In the genomic region with DNA sequence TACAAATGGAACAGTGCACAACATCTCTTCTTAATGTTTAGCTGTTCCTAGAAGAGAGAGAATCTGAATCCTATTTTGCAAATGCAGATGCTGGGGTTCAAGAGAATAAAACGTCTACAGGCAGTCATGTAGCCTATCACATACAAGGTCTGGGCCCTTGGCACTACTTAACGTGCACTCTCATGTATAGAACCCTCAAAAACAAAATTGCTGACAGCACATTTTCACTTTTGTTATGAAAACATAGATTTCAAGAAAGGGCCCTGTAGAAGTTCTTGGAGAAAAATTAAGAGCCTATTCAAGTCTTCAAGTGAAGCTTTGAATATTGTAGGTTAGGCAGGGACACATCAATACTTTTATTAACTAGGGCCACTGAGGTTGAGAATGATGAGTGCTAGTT, we compare ENCODE assay signal across 33 cellular contexts.
"Had no signal": no experiment of that assay in that cellular context is flagged by ENCODE, and none has a peak within 500 bp of the region (broad histone marks: within the 10 kb centered on the region; RNA-seq: fewer than 3 reads in every experiment).

No MANE protein-coding gene starts in this region.

- H3K9ac ChIP-seq: parathyroid adenoma had no signal

- H2AFZ ChIP-seq: parathyroid adenoma had no signal

- H3K9me3 ChIP-seq: esophagus squamous epithelium, heart right ventricle, mucosa of descending colon, neutrophil, suprapubic skin, transverse colon, upper lobe of right lung, uterus had no signal

- H3K27ac Mint-ChIP-seq: memory B cell; mesothelial cell of epicardium; naive B cell; natural killer cell treated with Interleukin-12 subunit alpha and Interleukin-12 subunit beta and Interleukin-15 and Interleukin-18, amount 100 ng/mL, for 72 hours; progenitor cell of endocrine pancreas had no signal

- H3K36me3 ChIP-seq: esophagus squamous epithelium, heart right ventricle, neutrophil, suprapubic skin, transverse colon, upper lobe of right lung, uterus had no signal

- ATAC-seq: heart right ventricle; left lobe of liver; mucosa of descending colon; natural killer cell treated with Interleukin-12 subunit alpha and Interleukin-12 subunit beta and Interleukin-15 and Interleukin-18, amount 100 ng/mL, for 72 hours; sciatic nerve; stimulated activated naive CD8-positive, alpha-beta T cell treated with anti-CD3 and anti-CD28 coated beads, Interleukin-15, amount 100 ng/mL, for 72 hours; upper lobe of right lung had no signal

- FAIRE-seq: kidney had no signal

- H3K4me1 Mint-ChIP-seq: memory B cell; naive B cell; stimulated activated naive CD8-positive, alpha-beta T cell treated with anti-CD3 and anti-CD28 coated beads, Interleukin-15, amount 100 ng/mL, for 72 hours had no signal

- H3K27me3 ChIP-seq: esophagus squamous epithelium, heart right ventricle, neutrophil, suprapubic skin, transverse colon, upper lobe of right lung, uterus had no signal

- H3K4me1 ChIP-seq: esophagus squamous epithelium, heart right ventricle, parathyroid adenoma, suprapubic skin, transverse colon, upper lobe of right lung, uterus had no signal

- H3K4me2 ChIP-seq: smooth muscle cell had no signal

- H3K4me3 Mint-ChIP-seq: memory B cell; mesothelial cell of epicardium; naive B cell; natural killer cell treated with Interleukin-12 subunit alpha and Interleukin-12 subunit beta and Interleukin-15 and Interleukin-18, amount 100 ng/mL, for 72 hours; neural crest cell; stimulated activated naive CD8-positive, alpha-beta T cell treated with anti-CD3 and anti-CD28 coated beads, Interleukin-15, amount 100 ng/mL, for 72 hours had no signal

- H3K27me3 Mint-ChIP-seq: stimulated activated naive CD8-positive, alpha-beta T cell treated with anti-CD3 and anti-CD28 coated beads, Interleukin-15, amount 100 ng/mL, for 72 hours had no signal

- H3K9me3 Mint-ChIP-seq: memory B cell; mesothelial cell of epicardium; naive B cell; natural killer cell treated with Interleukin-12 subunit alpha and Interleukin-12 subunit beta and Interleukin-15 and Interleukin-18, amount 100 ng/mL, for 72 hours; stimulated activated naive CD8-positive, alpha-beta T cell treated with anti-CD3 and anti-CD28 coated beads, Interleukin-15, amount 100 ng/mL, for 72 hours had no signal

- H3K4me3 ChIP-seq: coronary artery, esophagus squamous epithelium, heart right ventricle, lung, mucosa of descending colon, smooth muscle cell, suprapubic skin, transverse colon, upper lobe of right lung, uterus had no signal

- H3K79me2 ChIP-seq: parathyroid adenoma had no signal

- H3K27ac ChIP-seq: coronary artery, esophagus squamous epithelium, heart right ventricle, neutrophil, parathyroid adenoma, suprapubic skin, transverse colon, upper lobe of right lung, uterus had no signal

- H3K36me3 Mint-ChIP-seq: memory B cell; mesothelial cell of epicardium; naive B cell; natural killer cell treated with Interleukin-12 subunit alpha and Interleukin-12 subunit beta and Interleukin-15 and Interleukin-18, amount 100 ng/mL, for 72 hours had no signal

- DNase-seq: dermis blood vessel endothelial cell; effector memory CD4-positive, alpha-beta T cell; erythroblast; esophagus squamous epithelium; foreskin melanocyte; glutamatergic neuron; heart right ventricle; hippocampal formation; kidney; mucosa of descending colon; naive B cell; stimulated activated CD4-positive, alpha-beta T cell treated with anti-CD3 and anti-CD28 coated beads, Interleukin-12 subunit alpha, Interleukin-12 subunit beta, amount 100 ng/mL, for 4 hours; stimulated activated CD4-positive, alpha-beta T cell treated with anti-CD3 and anti-CD28 coated beads, Interleukin-1b, Interleukin-23, amount 100 ng/mL, for 48 hours; stimulated activated CD4-positive, alpha-beta T cell treated with anti-CD3 and anti-CD28 coated beads, Interleukin-4, amount 100 ng/mL, for 1 hour; stimulated activated CD8-positive, alpha-beta memory T cell treated with anti-CD3 and anti-CD28 coated beads, Interleukin-4, amount 100 ng/mL, for 48 hours; stimulated activated naive CD4-positive, alpha-beta T cell; stimulated activated naive CD8-positive, alpha-beta T cell treated with anti-CD3 and anti-CD28 coated beads, Interleukin-15, amount 100 ng/mL, for 72 hours; transverse colon; upper lobe of right lung; uterus had no signal
